ENCODE assay signal across 17 cellular contexts in genomic region chrX:53186363-53186762, GRCh38. TPM values are rescaled to one million over a fixed set of nuclear protein-coding genes. Genes with fewer than 3 reads are reported as not detected.
DNase-seq lines count a peak whose midpoint lies in the region; ATAC-seq and TF ChIP-seq lines count a peak whose summit lies in the region.
"Had no signal": no experiment of that assay in that cellular context is flagged by ENCODE, and none has a peak within 500 bp of the region (broad histone marks: within the 10 kb centered on the region; RNA-seq: fewer than 3 reads in every experiment).

No MANE protein-coding gene starts in this region.

- intact Hi-C loops in activated CD4-positive, alpha-beta T cell treated with anti-CD3 and anti-CD28 coated beads for 36 hours (cut with DNase I, micrococcal nuclease), result no loop called here
- intact Hi-C loops in Panc1 (cut with micrococcal nuclease; ENCODE audit: unreplicated experiment), result no loop called here

- no TSS peak for BruUV-seq in Panc1 (replicated peaks; lab: Mats Ljungman, UMichigan)

- peak; percentile 83 for ATAC-seq in activated CD4-positive, alpha-beta T cell treated with anti-CD3 and anti-CD28 coated beads for 36 hours
- ATAC-seq in Panc1 (peak; percentile 52; the same call in 1 of the 2 replicates), esophagus mucosa (peak; percentile 93)
- ATAC-seq: heart left ventricle had no signal

- CTCF ChIA-PET in activated CD4-positive, alpha-beta T cell treated with anti-CD3 and anti-CD28 coated beads for 36 hours (lab: Charles Lee), result interaction anchor here (0.6 kb wide), 2 partner anchors 13 to 71 kb away, joined by 3 read pairs; no protein-coding TSS in a partner anchor
- CTCF ChIA-PET in activated CD4-positive, alpha-beta T cell treated with anti-CD3 and anti-CD28 coated beads, Interleukin-2, amount 10 ng/mL, durations not matched to agents 7 days and 5 days (lab: Charles Lee), result interaction anchor here (1.3 kb wide), 1 partner anchor 31 kb away, joined by 3 read pairs; no protein-coding TSS in a partner anchor
- CTCF ChIA-PET in Panc1 (lab: Charles Lee), result no interaction called here

- H3K4me1 ChIP-seq in Panc1 (ENCODE audit: control insufficient read depth, insufficient read depth, low read length), result no peaks in the 10 kb centered on the region
- H3K4me1 ChIP-seq: heart left ventricle, parathyroid adenoma had no signal

- no peaks in the 10 kb centered on the region for H3K27me3 ChIP-seq in Panc1 (ENCODE audit: control insufficient read depth, insufficient read depth, low read length)
- H3K27me3 ChIP-seq: heart left ventricle had no signal

- in situ Hi-C loops in Panc1 (cut with HindIII; ENCODE audit: low pct_unique_long_range_greater_than_20kb, low sequenced_read_pairs), result no loop called here

- peaks cover 25% of the 10 kb centered on the region for H3K4me1 Mint-ChIP-seq in activated CD4-positive, alpha-beta T cell treated with anti-CD3 and anti-CD28 coated beads for 36 hours
- peaks cover 13% of the 10 kb centered on the region for H3K4me1 Mint-ChIP-seq in activated CD4-positive, alpha-beta T cell treated with anti-CD3 and anti-CD28 coated beads, Interleukin-2, amount 10 ng/mL, durations not matched to agents 7 days and 5 days
- H3K4me1 Mint-ChIP-seq in endothelial cell (ENCODE audit: unreplicated experiment), result no peaks in the 10 kb centered on the region

- H3K4me3 Mint-ChIP-seq in activated CD4-positive, alpha-beta T cell treated with anti-CD3 and anti-CD28 coated beads for 36 hours, result no peak overlapping the region
- no peak overlapping the region for H3K4me3 Mint-ChIP-seq in activated CD4-positive, alpha-beta T cell treated with anti-CD3 and anti-CD28 coated beads, Interleukin-2, amount 10 ng/mL, durations not matched to agents 7 days and 5 days
- H3K4me3 Mint-ChIP-seq in endothelial cell (ENCODE audit: unreplicated experiment), result no peak overlapping the region

- POLR2A ChIA-PET in activated CD4-positive, alpha-beta T cell treated with anti-CD3 and anti-CD28 coated beads for 36 hours (lab: Charles Lee), result interaction anchor here (1.0 kb wide), 1 partner anchor 104 kb away, joined by 3 read pairs; the partner anchor contains the start of gene TSPYL2
- POLR2A ChIA-PET in activated CD4-positive, alpha-beta T cell treated with anti-CD3 and anti-CD28 coated beads, Interleukin-2, amount 10 ng/mL, durations not matched to agents 7 days and 5 days (lab: Charles Lee), result no interaction called here
- POLR2A ChIA-PET in Panc1 (lab: Charles Lee), result interaction anchor here (0.5 kb wide), 1 partner anchor 498 kb away, joined by 3 read pairs; no protein-coding TSS in a partner anchor

- DNase-seq in activated CD4-positive, alpha-beta T cell treated with anti-CD3 and anti-CD28 coated beads for 36 hours, result peak; percentile 52
- no peak for DNase-seq in activated CD4-positive, alpha-beta T cell treated with anti-CD3 and anti-CD28 coated beads, Interleukin-2, amount 10 ng/mL, durations not matched to agents 7 days and 5 days
- no peak for DNase-seq in Panc1 (ENCODE audit: low read depth, low spot score)
- DNase-seq in stimulated activated CD4-positive, alpha-beta T cell treated with anti-CD3 and anti-CD28 coated beads, Interleukin-4, amount 100 ng/mL, for 24 hours, result peak; percentile 51
- DNase-seq in endothelial cell (ENCODE audit: low spot score), result no peak
- no peak for DNase-seq in NCI-H1694 treated with DMSO at 0.1 percent for 48 hours (lab: John Stamatoyannopoulos, UW)
- no peak for DNase-seq in erythroblast (lab: John Stamatoyannopoulos, UW)
- DNase-seq: activated gamma-delta T cell treated with Interleukin-2 at 50 U/mL for 16 hours, DMS79 treated with DMSO at 0.1 percent for 48 hours, heart left ventricle, MV-4-11, NCI-H524 treated with DMSO at 0.1 percent for 48 hours, SHP77 treated with DMSO at 0.1 percent for 48 hours, WERI-Rb-1 had no signal

- no peak for TF ChIP-seq CTCF in Panc1 (IDR thresholded peaks at IDR 0.05)
- no peak for TF ChIP-seq CTCF in endothelial cell (IDR thresholded peaks at IDR 0.05; ENCODE audit: unreplicated experiment)

- H3K4me3 ChIP-seq in Panc1 (ENCODE audit: low read depth in 2 of 2, low read length in 2 of 2), result no peak overlapping the region
- H3K4me3 ChIP-seq: heart left ventricle, lung had no signal

- no peak overlapping the region for H3K27ac ChIP-seq in Panc1 (ENCODE audit: low read length)
- H3K27ac ChIP-seq: heart left ventricle, parathyroid adenoma, WERI-Rb-1 had no signal

- H3K9me3 ChIP-seq in Panc1 (ENCODE audit: control insufficient read depth, insufficient read depth, low read depth, low read length), result no peaks in the 10 kb centered on the region
- H3K9me3 ChIP-seq: heart left ventricle had no signal

- no peaks in the 10 kb centered on the region for H3K27me3 Mint-ChIP-seq in activated CD4-positive, alpha-beta T cell treated with anti-CD3 and anti-CD28 coated beads for 36 hours
- no peaks in the 10 kb centered on the region for H3K27me3 Mint-ChIP-seq in activated CD4-positive, alpha-beta T cell treated with anti-CD3 and anti-CD28 coated beads, Interleukin-2, amount 10 ng/mL, durations not matched to agents 7 days and 5 days
- no peaks in the 10 kb centered on the region for H3K27me3 Mint-ChIP-seq in endothelial cell (ENCODE audit: unreplicated experiment)

- no peaks in the 10 kb centered on the region for H3K9me3 Mint-ChIP-seq in activated CD4-positive, alpha-beta T cell treated with anti-CD3 and anti-CD28 coated beads for 36 hours (ENCODE audit: low read depth)
- H3K9me3 Mint-ChIP-seq in activated CD4-positive, alpha-beta T cell treated with anti-CD3 and anti-CD28 coated beads, Interleukin-2, amount 10 ng/mL, durations not matched to agents 7 days and 5 days, result no peaks in the 10 kb centered on the region
- H3K9me3 Mint-ChIP-seq in endothelial cell (ENCODE audit: unreplicated experiment), result no peaks in the 10 kb centered on the region

- no peak for TF ChIP-seq POLR2A in erythroblast (IDR thresholded peaks at IDR 0.05; ENCODE audit: low read length)

- H3K36me3 Mint-ChIP-seq in activated CD4-positive, alpha-beta T cell treated with anti-CD3 and anti-CD28 coated beads for 36 hours (ENCODE audit: low read depth), result no peaks in the 10 kb centered on the region
- no peaks in the 10 kb centered on the region for H3K36me3 Mint-ChIP-seq in activated CD4-positive, alpha-beta T cell treated with anti-CD3 and anti-CD28 coated beads, Interleukin-2, amount 10 ng/mL, durations not matched to agents 7 days and 5 days (ENCODE audit: low read depth)
- H3K36me3 Mint-ChIP-seq in endothelial cell (ENCODE audit: low read depth, unreplicated experiment), result no peaks in the 10 kb centered on the region

- no peaks in the 10 kb centered on the region for H3K36me3 ChIP-seq in Panc1 (ENCODE audit: control insufficient read depth, insufficient read depth, low read length)
- H3K36me3 ChIP-seq: WERI-Rb-1 had no signal

- H3K27ac Mint-ChIP-seq in activated CD4-positive, alpha-beta T cell treated with anti-CD3 and anti-CD28 coated beads for 36 hours, result no peak overlapping the region
- H3K27ac Mint-ChIP-seq in activated CD4-positive, alpha-beta T cell treated with anti-CD3 and anti-CD28 coated beads, Interleukin-2, amount 10 ng/mL, durations not matched to agents 7 days and 5 days, result no peak overlapping the region
- H3K27ac Mint-ChIP-seq in endothelial cell (ENCODE audit: unreplicated experiment), result no peak overlapping the region

RNA-seq across cellular contexts. Expression of gene KDM5C, which starts 38.6 kb away (rescaled TPM):
- total RNA-seq in activated CD4-positive, alpha-beta T cell treated with anti-CD3 and anti-CD28 coated beads for 36 hours, result 10 to 100 TPM; 84.6 to 96.5 TPM
- total RNA-seq in activated CD4-positive, alpha-beta T cell treated with anti-CD3 and anti-CD28 coated beads, Interleukin-2, amount 10 ng/mL, durations not matched to agents 7 days and 5 days, result 10 to 100 TPM; 77.2 to 81.2 TPM
- 104 TPM for total RNA-seq in Panc1 (2021; ENCODE audit: unreplicated experiment)
- 71.8 TPM for polyA plus RNA-seq in Panc1 (2012; ENCODE audit: insufficient read length)
- 73.6 TPM for total RNA-seq in esophagus mucosa
- 132 TPM for total RNA-seq in endothelial cell (ENCODE audit: unreplicated experiment)

Comparison
In these comparisons a context has a peak if more than half of its experiments do, and no peak if none do; other contexts are left out.
1. DNase-seq: peak in activated CD4-positive, alpha-beta T cell treated with anti-CD3 and anti-CD28 coated beads for 36 hours (single experiment) and stimulated activated CD4-positive, alpha-beta T cell treated with anti-CD3 and anti-CD28 coated beads, Interleukin-4, amount 100 ng/mL, for 24 hours (single experiment); none in activated CD4-positive, alpha-beta T cell treated with anti-CD3 and anti-CD28 coated beads, Interleukin-2, amount 10 ng/mL, durations not matched to agents 7 days and 5 days (single experiment), Panc1 (single experiment), endothelial cell (single experiment), NCI-H1694 treated with DMSO at 0.1 percent for 48 hours (single experiment) and erythroblast (0 of 2).
2. Peak in every context shown above with its lines, with median percentiles within 50 percentile points of each other: ATAC-seq.